1 cellular context compared by ENCODE assay signal in genomic region chr16:31033709-31034492, GRCh38.
TF ChIP-seq lines count a peak whose summit lies in the region.

No MANE protein-coding gene starts in this region.

TF ChIP-seq in HepG2, 621 proteins besides CTCF, POLR2A, EP300 and RAD21 (continued from another document):
- TF ChIP-seq, protein P1, sequence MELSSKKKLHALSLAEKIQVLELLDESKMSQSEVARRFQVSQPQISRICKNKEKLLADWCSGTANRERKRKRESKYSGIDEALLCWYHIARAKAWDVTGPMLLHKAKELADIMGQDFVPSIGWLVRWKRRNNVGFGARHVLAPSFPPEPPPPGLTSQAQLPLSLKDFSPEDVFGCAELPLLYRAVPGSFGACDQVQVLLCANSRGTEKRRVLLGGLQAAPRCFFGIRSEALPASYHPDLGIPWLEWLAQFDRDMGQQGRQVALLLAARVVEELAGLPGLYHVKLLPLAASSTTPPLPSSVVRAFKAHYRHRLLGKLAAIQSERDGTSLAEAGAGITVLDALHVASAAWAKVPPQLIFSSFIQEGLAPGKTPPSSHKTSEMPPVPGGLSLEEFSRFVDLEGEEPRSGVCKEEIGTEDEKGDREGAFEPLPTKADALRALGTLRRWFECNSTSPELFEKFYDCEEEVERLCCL (CRISPR knock-in tag; IDR thresholded peaks at IDR 0.05; ENCODE audit: borderline replicate concordance), result no peak; the same call in 1 of the 2 replicates
- peak; percentile 54; the same call in 1 of the 2 replicates for TF ChIP-seq NCOA2 (CRISPR knock-in tag; IDR thresholded peaks at IDR 0.05)
- no peak for TF ChIP-seq ZMYM2 (CRISPR knock-in tag; IDR thresholded peaks at IDR 0.05)
- no peak; the same call in 1 of the 2 replicates for TF ChIP-seq ZNF337 (CRISPR knock-in tag; IDR thresholded peaks at IDR 0.05; ENCODE audit: borderline replicate concordance, low read depth)
- TF ChIP-seq KLF6 (CRISPR knock-in tag; IDR thresholded peaks at IDR 0.05), result peak; percentile 62
- no peak for TF ChIP-seq ZKSCAN1 (IDR thresholded peaks at IDR 0.05; ENCODE audit: low read length)
- TF ChIP-seq HNRNPL (IDR thresholded peaks at IDR 0.05; ENCODE audit: low read depth, low read length), result no peak
- TF ChIP-seq ZNF777 (CRISPR knock-in tag; IDR thresholded peaks at IDR 0.05), result no peak
- TF ChIP-seq KLF16 (CRISPR knock-in tag; IDR thresholded peaks at IDR 0.05), result peak in 1 of 2 experiments; percentile 75; a peak in 1 of 4 replicates
- TF ChIP-seq ZNF720 (CRISPR knock-in tag; IDR thresholded peaks at IDR 0.05), result no peak
- no peak for TF ChIP-seq JUN (CRISPR knock-in tag; IDR thresholded peaks at IDR 0.05)
- TF ChIP-seq, protein P2, sequence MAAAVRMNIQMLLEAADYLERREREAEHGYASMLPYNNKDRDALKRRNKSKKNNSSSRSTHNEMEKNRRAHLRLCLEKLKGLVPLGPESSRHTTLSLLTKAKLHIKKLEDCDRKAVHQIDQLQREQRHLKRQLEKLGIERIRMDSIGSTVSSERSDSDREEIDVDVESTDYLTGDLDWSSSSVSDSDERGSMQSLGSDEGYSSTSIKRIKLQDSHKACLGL (CRISPR knock-in tag; IDR thresholded peaks at IDR 0.05), result peak; percentile 15; the same call in 1 of the 2 replicates
- peak; percentile 89 for TF ChIP-seq ZSCAN30 (CRISPR knock-in tag; IDR thresholded peaks at IDR 0.05)
- peak; percentile 21; the same call in 1 of the 2 replicates for TF ChIP-seq BORCS8-MEF2B (CRISPR knock-in tag; IDR thresholded peaks at IDR 0.05)
- TF ChIP-seq SOX13 (IDR thresholded peaks at IDR 0.05), result no peak
- TF ChIP-seq SOX13 (CRISPR knock-in tag; conservative IDR thresholded peaks at IDR 0.05 in 1 of 2, IDR thresholded peaks at IDR 0.05 in 1 of 2), result peak in 1 of 2 experiments; percentile 43; a peak in 2 of 4 replicates
- TF ChIP-seq, protein P3, sequence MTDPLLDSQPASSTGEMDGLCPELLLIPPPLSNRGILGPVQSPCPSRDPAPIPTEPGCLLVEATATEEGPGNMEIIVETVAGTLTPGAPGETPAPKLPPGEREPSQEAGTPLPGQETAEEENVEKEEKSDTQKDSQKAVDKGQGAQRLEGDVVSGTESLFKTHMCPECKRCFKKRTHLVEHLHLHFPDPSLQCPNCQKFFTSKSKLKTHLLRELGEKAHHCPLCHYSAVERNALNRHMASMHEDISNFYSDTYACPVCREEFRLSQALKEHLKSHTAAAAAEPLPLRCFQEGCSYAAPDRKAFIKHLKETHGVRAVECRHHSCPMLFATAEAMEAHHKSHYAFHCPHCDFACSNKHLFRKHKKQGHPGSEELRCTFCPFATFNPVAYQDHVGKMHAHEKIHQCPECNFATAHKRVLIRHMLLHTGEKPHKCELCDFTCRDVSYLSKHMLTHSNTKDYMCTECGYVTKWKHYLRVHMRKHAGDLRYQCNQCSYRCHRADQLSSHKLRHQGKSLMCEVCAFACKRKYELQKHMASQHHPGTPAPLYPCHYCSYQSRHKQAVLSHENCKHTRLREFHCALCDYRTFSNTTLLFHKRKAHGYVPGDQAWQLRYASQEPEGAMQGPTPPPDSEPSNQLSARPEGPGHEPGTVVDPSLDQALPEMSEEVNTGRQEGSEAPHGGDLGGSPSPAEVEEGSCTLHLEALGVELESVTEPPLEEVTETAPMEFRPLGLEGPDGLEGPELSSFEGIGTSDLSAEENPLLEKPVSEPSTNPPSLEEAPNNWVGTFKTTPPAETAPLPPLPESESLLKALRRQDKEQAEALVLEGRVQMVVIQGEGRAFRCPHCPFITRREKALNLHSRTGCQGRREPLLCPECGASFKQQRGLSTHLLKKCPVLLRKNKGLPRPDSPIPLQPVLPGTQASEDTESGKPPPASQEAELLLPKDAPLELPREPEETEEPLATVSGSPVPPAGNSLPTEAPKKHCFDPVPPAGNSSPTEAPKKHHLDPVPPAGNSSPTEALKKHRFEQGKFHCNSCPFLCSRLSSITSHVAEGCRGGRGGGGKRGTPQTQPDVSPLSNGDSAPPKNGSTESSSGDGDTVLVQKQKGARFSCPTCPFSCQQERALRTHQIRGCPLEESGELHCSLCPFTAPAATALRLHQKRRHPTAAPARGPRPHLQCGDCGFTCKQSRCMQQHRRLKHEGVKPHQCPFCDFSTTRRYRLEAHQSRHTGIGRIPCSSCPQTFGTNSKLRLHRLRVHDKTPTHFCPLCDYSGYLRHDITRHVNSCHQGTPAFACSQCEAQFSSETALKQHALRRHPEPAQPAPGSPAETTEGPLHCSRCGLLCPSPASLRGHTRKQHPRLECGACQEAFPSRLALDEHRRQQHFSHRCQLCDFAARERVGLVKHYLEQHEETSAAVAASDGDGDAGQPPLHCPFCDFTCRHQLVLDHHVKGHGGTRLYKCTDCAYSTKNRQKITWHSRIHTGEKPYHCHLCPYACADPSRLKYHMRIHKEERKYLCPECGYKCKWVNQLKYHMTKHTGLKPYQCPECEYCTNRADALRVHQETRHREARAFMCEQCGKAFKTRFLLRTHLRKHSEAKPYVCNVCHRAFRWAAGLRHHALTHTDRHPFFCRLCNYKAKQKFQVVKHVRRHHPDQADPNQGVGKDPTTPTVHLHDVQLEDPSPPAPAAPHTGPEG (CRISPR knock-in tag; IDR thresholded peaks at IDR 0.05), result peak; percentile 68; the same call in 1 of the 2 replicates
- TF ChIP-seq, protein P4, sequence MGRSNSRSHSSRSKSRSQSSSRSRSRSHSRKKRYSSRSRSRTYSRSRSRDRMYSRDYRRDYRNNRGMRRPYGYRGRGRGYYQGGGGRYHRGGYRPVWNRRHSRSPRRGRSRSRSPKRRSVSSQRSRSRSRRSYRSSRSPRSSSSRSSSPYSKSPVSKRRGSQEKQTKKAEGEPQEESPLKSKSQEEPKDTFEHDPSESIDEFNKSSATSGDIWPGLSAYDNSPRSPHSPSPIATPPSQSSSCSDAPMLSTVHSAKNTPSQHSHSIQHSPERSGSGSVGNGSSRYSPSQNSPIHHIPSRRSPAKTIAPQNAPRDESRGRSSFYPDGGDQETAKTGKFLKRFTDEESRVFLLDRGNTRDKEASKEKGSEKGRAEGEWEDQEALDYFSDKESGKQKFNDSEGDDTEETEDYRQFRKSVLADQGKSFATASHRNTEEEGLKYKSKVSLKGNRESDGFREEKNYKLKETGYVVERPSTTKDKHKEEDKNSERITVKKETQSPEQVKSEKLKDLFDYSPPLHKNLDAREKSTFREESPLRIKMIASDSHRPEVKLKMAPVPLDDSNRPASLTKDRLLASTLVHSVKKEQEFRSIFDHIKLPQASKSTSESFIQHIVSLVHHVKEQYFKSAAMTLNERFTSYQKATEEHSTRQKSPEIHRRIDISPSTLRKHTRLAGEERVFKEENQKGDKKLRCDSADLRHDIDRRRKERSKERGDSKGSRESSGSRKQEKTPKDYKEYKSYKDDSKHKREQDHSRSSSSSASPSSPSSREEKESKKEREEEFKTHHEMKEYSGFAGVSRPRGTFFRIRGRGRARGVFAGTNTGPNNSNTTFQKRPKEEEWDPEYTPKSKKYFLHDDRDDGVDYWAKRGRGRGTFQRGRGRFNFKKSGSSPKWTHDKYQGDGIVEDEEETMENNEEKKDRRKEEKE (IDR thresholded peaks at IDR 0.05), result no peak
- peak; percentile 65; the same call in 1 of the 2 replicates for TF ChIP-seq PITX1 (CRISPR knock-in tag; IDR thresholded peaks at IDR 0.05)
- TF ChIP-seq HMG20B (CRISPR knock-in tag; conservative IDR thresholded peaks at IDR 0.05), result no peak
- TF ChIP-seq SMAD3 (CRISPR knock-in tag; IDR thresholded peaks at IDR 0.05), result peak; percentile 48; the same call in 1 of the 2 replicates
- peak; percentile 60 for TF ChIP-seq ZFY (CRISPR knock-in tag; IDR thresholded peaks at IDR 0.05)
- TF ChIP-seq ZNF580 (CRISPR knock-in tag; IDR thresholded peaks at IDR 0.05; ENCODE audit: borderline replicate concordance, low read depth), result peak; percentile 94; the same call in 1 of the 2 replicates
- peak; percentile 39; the same call in 1 of the 2 replicates for TF ChIP-seq ZNF160 (CRISPR knock-in tag; IDR thresholded peaks at IDR 0.05)
- TF ChIP-seq, protein P5, sequence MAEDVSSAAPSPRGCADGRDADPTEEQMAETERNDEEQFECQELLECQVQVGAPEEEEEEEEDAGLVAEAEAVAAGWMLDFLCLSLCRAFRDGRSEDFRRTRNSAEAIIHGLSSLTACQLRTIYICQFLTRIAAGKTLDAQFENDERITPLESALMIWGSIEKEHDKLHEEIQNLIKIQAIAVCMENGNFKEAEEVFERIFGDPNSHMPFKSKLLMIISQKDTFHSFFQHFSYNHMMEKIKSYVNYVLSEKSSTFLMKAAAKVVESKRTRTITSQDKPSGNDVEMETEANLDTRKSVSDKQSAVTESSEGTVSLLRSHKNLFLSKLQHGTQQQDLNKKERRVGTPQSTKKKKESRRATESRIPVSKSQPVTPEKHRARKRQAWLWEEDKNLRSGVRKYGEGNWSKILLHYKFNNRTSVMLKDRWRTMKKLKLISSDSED (CRISPR knock-in tag; IDR thresholded peaks at IDR 0.05), result no peak
